In genomic region chr15:76863693-76864092, GRCh38 we compare ENCODE assay signal across 23 cellular contexts.
"Had no signal": no experiment of that assay in that cellular context is flagged by ENCODE, and none has a peak within 500 bp of the region (broad histone marks: within the 10 kb centered on the region; RNA-seq: fewer than 3 reads in every experiment).

No MANE protein-coding gene starts in this region.

- H3K9me3 ChIP-seq: adrenal gland had no signal

- H3K27ac ChIP-seq: adrenal gland had no signal

- H3K9me3 Mint-ChIP-seq: activated CD4-positive, alpha-beta T cell treated with anti-CD3 and anti-CD28 coated beads, Interleukin-2, amount 10 ng/mL, durations not matched to agents 24 days and 14 days; activated naive CD8-positive, alpha-beta T cell treated with anti-CD3 and anti-CD28 coated beads for 36 hours; activated T-cell treated with anti-CD3 and anti-CD28 coated beads, Interleukin-2, amount 50 U/mL, for 24 hours; activated T-helper 1 cell treated with anti-CD3 and anti-CD28 coated beads, Interleukin-12 subunit alpha, Interleukin-12 subunit beta, Interleukin-2, Interleukin-4 antibody, amounts not matched to agents 30 ng/mL and 10 ng/mL and 1 ng/mL, durations not matched to agents 14 hours and 24 hours and 36 hours; T-helper 1 cell treated with Interleukin-12 subunit alpha and Interleukin-12 subunit beta and Interleukin-4 antibody, amounts not matched to agents 30 μg/mL and 1 μg/mL, for 36 hours; WTC11 had no signal

- DNase-seq: activated CD4-positive, alpha-beta T cell treated with anti-CD3 and anti-CD28 coated beads, Interleukin-2, amount 10 ng/mL, durations not matched to agents 24 days and 14 days; activated CD4-positive, alpha-beta T cell treated with anti-CD3 and anti-CD28 coated beads, Interleukin-2, amount 50 U/mL, for 48 hours; activated CD4-positive, CD25-positive, alpha-beta regulatory T cell treated with anti-CD3 and anti-CD28 coated beads, Interleukin-2, amount 50 U/mL, for 72 hours; activated CD8-positive, alpha-beta memory T cell treated with anti-CD3 and anti-CD28 coated beads, Interleukin-2, amount 10 ng/mL, durations not matched to agents 7 days and 5 days; activated effector memory CD4-positive, alpha-beta T cell treated with anti-CD3 and anti-CD28 coated beads, Interleukin-2, amount 50 U/mL, for 16 hours; activated naive CD4-positive, alpha-beta T cell treated with Interleukin-2 at 50 U/mL for 16 hours; activated naive CD8-positive, alpha-beta T cell treated with anti-CD3 and anti-CD28 coated beads for 36 hours; activated T-cell treated with anti-CD3 and anti-CD28 coated beads, Interleukin-2, amount 50 U/mL, for 24 hours; adrenal gland; anterior cingulate cortex; cerebellar nuclear complex; MM.1S; NCI-H1105; NCI-H1436; NCI-H1694 treated with DMSO at 0.1 percent for 48 hours; NCI-H2029 treated with DMSO at 0.1 percent for 48 hours; NCI-H446; NCI-H748 treated with DMSO at 0.1 percent for 48 hours had no signal

- H3K36me3 Mint-ChIP-seq: WTC11 had no signal

- H3K27ac Mint-ChIP-seq: activated CD4-positive, alpha-beta T cell treated with anti-CD3 and anti-CD28 coated beads, Interleukin-2, amount 10 ng/mL, durations not matched to agents 24 days and 14 days; activated CD8-positive, alpha-beta memory T cell treated with anti-CD3 and anti-CD28 coated beads, Interleukin-2, amount 10 ng/mL, durations not matched to agents 7 days and 5 days; activated naive CD8-positive, alpha-beta T cell treated with anti-CD3 and anti-CD28 coated beads for 36 hours; activated T-cell treated with anti-CD3 and anti-CD28 coated beads, Interleukin-2, amount 50 U/mL, for 24 hours; activated T-helper 1 cell treated with anti-CD3 and anti-CD28 coated beads, Interleukin-12 subunit alpha, Interleukin-12 subunit beta, Interleukin-2, Interleukin-4 antibody, amounts not matched to agents 30 ng/mL and 10 ng/mL and 1 ng/mL, durations not matched to agents 14 hours and 24 hours and 36 hours; T-helper 1 cell treated with Interleukin-12 subunit alpha and Interleukin-12 subunit beta and Interleukin-4 antibody, amounts not matched to agents 30 μg/mL and 1 μg/mL, for 36 hours; WTC11 had no signal

- H3K4me1 Mint-ChIP-seq: WTC11 had no signal

- H3K4me3 Mint-ChIP-seq: activated CD4-positive, alpha-beta T cell treated with anti-CD3 and anti-CD28 coated beads, Interleukin-2, amount 10 ng/mL, durations not matched to agents 24 days and 14 days; activated CD8-positive, alpha-beta memory T cell treated with anti-CD3 and anti-CD28 coated beads, Interleukin-2, amount 10 ng/mL, durations not matched to agents 7 days and 5 days; activated naive CD8-positive, alpha-beta T cell treated with anti-CD3 and anti-CD28 coated beads for 36 hours; activated T-cell treated with anti-CD3 and anti-CD28 coated beads, Interleukin-2, amount 50 U/mL, for 24 hours; activated T-helper 1 cell treated with anti-CD3 and anti-CD28 coated beads, Interleukin-12 subunit alpha, Interleukin-12 subunit beta, Interleukin-2, Interleukin-4 antibody, amounts not matched to agents 30 ng/mL and 10 ng/mL and 1 ng/mL, durations not matched to agents 14 hours and 24 hours and 36 hours; T-helper 1 cell treated with Interleukin-12 subunit alpha and Interleukin-12 subunit beta and Interleukin-4 antibody, amounts not matched to agents 30 μg/mL and 1 μg/mL, for 36 hours; WTC11 had no signal

- H3K36me3 ChIP-seq: adrenal gland had no signal

- H3K27me3 Mint-ChIP-seq: activated CD4-positive, alpha-beta T cell treated with anti-CD3 and anti-CD28 coated beads, Interleukin-2, amount 10 ng/mL, durations not matched to agents 24 days and 14 days; activated CD8-positive, alpha-beta memory T cell treated with anti-CD3 and anti-CD28 coated beads, Interleukin-2, amount 10 ng/mL, durations not matched to agents 7 days and 5 days; activated naive CD8-positive, alpha-beta T cell treated with anti-CD3 and anti-CD28 coated beads for 36 hours; activated T-cell treated with anti-CD3 and anti-CD28 coated beads, Interleukin-2, amount 50 U/mL, for 24 hours had no signal

- ATAC-seq: activated CD8-positive, alpha-beta memory T cell treated with anti-CD3 and anti-CD28 coated beads, Interleukin-2, amount 10 ng/mL, durations not matched to agents 7 days and 5 days; Right ventricle myocardium inferior; SK-N-SH treated with all-trans-retinoic acid at 6 μM for 48 hours; WTC11 had no signal

- H3K4me3 ChIP-seq: adrenal gland had no signal

- H3K27me3 ChIP-seq: adrenal gland had no signal
